ENCODE assay signal across 1 cellular context in genomic region chr19:45526971-45527370, GRCh38.
TF ChIP-seq lines count a peak whose summit lies in the region.

No MANE protein-coding gene starts in this region.

TF ChIP-seq in K562, 482 proteins besides CTCF, POLR2A, EP300 and RAD21:
- peak; percentile 22 for TF ChIP-seq POLR2B (IDR thresholded peaks at IDR 0.05; ENCODE audit: low read depth, partially characterized antibody)
- TF ChIP-seq KDM4B (IDR thresholded peaks at IDR 0.05; ENCODE audit: borderline replicate concordance in 2 of 2, low read depth in 1 of 2): no peak
- TF ChIP-seq ETV1 (tag; conservative IDR thresholded peaks at IDR 0.05; ENCODE audit: low read depth): no peak
- peak; percentile 13; the same call in 1 of the 2 replicates for TF ChIP-seq SUPT5H (IDR thresholded peaks at IDR 0.05)
- no peak for TF ChIP-seq ELF2 (CRISPR knock-in tag; IDR thresholded peaks at IDR 0.05)
- no peak for TF ChIP-seq ZNF644 (tag; IDR thresholded peaks at IDR 0.05; ENCODE audit: low read depth)
- 0 out of 2 replicates have a peak, but pooled peaks have one; percentile 6 for TF ChIP-seq PML (IDR thresholded peaks at IDR 0.05; ENCODE audit: low read length)
- 0 out of 2 replicates have a peak, but pooled peaks have one; percentile 38 for TF ChIP-seq POLR2AphosphoS5 (IDR thresholded peaks at IDR 0.05; ENCODE audit: control insufficient read depth, insufficient read depth, low read depth, low read length)
- TF ChIP-seq, protein P1, sequence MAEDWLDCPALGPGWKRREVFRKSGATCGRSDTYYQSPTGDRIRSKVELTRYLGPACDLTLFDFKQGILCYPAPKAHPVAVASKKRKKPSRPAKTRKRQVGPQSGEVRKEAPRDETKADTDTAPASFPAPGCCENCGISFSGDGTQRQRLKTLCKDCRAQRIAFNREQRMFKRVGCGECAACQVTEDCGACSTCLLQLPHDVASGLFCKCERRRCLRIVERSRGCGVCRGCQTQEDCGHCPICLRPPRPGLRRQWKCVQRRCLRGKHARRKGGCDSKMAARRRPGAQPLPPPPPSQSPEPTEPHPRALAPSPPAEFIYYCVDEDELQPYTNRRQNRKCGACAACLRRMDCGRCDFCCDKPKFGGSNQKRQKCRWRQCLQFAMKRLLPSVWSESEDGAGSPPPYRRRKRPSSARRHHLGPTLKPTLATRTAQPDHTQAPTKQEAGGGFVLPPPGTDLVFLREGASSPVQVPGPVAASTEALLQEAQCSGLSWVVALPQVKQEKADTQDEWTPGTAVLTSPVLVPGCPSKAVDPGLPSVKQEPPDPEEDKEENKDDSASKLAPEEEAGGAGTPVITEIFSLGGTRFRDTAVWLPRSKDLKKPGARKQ (CRISPR knock-in tag; IDR thresholded peaks at IDR 0.05): no peak
- peak; percentile 41; the same call in 1 of the 2 replicates for TF ChIP-seq POLR2G (IDR thresholded peaks at IDR 0.05; ENCODE audit: low read depth, low read length)
- TF ChIP-seq, protein P2, sequence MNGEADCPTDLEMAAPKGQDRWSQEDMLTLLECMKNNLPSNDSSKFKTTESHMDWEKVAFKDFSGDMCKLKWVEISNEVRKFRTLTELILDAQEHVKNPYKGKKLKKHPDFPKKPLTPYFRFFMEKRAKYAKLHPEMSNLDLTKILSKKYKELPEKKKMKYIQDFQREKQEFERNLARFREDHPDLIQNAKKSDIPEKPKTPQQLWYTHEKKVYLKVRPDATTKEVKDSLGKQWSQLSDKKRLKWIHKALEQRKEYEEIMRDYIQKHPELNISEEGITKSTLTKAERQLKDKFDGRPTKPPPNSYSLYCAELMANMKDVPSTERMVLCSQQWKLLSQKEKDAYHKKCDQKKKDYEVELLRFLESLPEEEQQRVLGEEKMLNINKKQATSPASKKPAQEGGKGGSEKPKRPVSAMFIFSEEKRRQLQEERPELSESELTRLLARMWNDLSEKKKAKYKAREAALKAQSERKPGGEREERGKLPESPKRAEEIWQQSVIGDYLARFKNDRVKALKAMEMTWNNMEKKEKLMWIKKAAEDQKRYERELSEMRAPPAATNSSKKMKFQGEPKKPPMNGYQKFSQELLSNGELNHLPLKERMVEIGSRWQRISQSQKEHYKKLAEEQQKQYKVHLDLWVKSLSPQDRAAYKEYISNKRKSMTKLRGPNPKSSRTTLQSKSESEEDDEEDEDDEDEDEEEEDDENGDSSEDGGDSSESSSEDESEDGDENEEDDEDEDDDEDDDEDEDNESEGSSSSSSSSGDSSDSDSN (IDR thresholded peaks at IDR 0.05; ENCODE audit: borderline replicate concordance in 1 of 2, low read depth in 2 of 2, low read length in 2 of 2): no peak
- TF ChIP-seq, protein P3, sequence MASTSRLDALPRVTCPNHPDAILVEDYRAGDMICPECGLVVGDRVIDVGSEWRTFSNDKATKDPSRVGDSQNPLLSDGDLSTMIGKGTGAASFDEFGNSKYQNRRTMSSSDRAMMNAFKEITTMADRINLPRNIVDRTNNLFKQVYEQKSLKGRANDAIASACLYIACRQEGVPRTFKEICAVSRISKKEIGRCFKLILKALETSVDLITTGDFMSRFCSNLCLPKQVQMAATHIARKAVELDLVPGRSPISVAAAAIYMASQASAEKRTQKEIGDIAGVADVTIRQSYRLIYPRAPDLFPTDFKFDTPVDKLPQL (IDR thresholded peaks at IDR 0.05; ENCODE audit: extremely low read depth, insufficient read length): no peak
